Comparison of ENCODE assay signal across 1 cellular context in the genomic region with DNA sequence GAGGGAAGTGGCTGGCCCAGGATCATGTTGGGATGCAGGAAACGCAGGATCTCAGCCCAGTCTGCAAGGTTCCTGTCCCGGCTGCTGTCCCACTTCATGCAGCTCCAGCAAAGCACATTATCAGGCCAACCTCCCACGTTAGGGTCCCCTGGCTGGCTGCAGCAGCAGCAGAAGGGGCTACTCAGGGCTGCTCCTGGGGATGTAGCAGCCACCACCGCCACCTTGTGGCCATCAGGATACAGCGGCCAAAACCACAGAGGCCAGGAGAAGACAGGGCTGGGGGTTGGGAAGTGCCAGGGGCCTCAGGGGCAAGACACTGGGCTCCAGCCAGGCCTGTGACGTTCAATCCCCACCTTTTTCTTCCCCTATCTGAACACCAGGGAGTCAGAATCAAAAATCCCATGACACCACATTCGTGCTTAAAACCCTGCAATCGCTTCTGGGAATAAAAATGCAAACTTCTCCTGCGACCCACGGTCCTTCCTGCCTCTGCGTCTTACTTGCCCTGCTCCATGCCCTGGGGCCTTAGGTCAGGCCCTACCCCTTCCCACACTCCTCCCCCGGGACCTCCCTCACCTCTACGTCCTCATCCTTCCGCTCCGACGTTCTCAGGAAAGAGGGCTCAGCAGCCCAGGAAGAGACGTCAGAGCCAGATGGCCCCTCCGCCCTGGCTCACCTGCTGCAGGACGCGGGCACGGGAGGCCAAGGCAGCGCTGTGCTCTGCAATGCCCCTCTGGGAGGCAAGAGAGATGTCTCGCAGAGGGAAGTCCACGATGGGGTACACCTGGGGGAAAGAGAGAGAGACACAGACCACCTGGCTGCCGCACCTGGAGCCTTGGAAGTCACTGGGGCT.
TF ChIP-seq lines count a peak whose summit lies in the region.

No MANE protein-coding gene starts in this region.

TF ChIP-seq in K562, 482 proteins besides CTCF, POLR2A, EP300 and RAD21 (continues in another document):
- TF ChIP-seq, protein P1, sequence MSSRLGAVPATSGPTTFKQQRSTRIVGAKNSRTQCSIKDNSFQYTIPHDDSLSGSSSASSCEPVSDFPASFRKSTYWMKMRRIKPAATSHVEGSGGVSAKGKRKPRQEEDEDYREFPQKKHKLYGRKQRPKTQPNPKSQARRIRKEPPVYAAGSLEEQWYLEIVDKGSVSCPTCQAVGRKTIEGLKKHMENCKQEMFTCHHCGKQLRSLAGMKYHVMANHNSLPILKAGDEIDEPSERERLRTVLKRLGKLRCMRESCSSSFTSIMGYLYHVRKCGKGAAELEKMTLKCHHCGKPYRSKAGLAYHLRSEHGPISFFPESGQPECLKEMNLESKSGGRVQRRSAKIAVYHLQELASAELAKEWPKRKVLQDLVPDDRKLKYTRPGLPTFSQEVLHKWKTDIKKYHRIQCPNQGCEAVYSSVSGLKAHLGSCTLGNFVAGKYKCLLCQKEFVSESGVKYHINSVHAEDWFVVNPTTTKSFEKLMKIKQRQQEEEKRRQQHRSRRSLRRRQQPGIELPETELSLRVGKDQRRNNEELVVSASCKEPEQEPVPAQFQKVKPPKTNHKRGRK (tag; IDR thresholded peaks at IDR 0.05), result no peak
- TF ChIP-seq, protein P2, sequence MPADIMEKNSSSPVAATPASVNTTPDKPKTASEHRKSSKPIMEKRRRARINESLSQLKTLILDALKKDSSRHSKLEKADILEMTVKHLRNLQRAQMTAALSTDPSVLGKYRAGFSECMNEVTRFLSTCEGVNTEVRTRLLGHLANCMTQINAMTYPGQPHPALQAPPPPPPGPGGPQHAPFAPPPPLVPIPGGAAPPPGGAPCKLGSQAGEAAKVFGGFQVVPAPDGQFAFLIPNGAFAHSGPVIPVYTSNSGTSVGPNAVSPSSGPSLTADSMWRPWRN (IDR thresholded peaks at IDR 0.05; ENCODE audit: low read depth), result no peak
- no peak for TF ChIP-seq SMAD2 (IDR thresholded peaks at IDR 0.05; ENCODE audit: low read depth, low read length)
- TF ChIP-seq IRF2 (CRISPR knock-in tag; IDR thresholded peaks at IDR 0.05), result no peak
- no peak for TF ChIP-seq C11orf30 (IDR thresholded peaks at IDR 0.05; ENCODE audit: low read depth)
- no peak for TF ChIP-seq ILF3 (IDR thresholded peaks at IDR 0.05; ENCODE audit: borderline replicate concordance)
- TF ChIP-seq, protein P3, sequence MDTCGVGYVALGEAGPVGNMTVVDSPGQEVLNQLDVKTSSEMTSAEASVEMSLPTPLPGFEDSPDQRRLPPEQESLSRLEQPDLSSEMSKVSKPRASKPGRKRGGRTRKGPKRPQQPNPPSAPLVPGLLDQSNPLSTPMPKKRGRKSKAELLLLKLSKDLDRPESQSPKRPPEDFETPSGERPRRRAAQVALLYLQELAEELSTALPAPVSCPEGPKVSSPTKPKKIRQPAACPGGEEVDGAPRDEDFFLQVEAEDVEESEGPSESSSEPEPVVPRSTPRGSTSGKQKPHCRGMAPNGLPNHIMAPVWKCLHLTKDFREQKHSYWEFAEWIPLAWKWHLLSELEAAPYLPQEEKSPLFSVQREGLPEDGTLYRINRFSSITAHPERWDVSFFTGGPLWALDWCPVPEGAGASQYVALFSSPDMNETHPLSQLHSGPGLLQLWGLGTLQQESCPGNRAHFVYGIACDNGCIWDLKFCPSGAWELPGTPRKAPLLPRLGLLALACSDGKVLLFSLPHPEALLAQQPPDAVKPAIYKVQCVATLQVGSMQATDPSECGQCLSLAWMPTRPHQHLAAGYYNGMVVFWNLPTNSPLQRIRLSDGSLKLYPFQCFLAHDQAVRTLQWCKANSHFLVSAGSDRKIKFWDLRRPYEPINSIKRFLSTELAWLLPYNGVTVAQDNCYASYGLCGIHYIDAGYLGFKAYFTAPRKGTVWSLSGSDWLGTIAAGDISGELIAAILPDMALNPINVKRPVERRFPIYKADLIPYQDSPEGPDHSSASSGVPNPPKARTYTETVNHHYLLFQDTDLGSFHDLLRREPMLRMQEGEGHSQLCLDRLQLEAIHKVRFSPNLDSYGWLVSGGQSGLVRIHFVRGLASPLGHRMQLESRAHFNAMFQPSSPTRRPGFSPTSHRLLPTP (IDR thresholded peaks at IDR 0.05; ENCODE audit: borderline replicate concordance, extremely low read depth, insufficient read length), result no peak
- TF ChIP-seq MAFF (IDR thresholded peaks at IDR 0.05; ENCODE audit: low read length), result no peak
- no peak for TF ChIP-seq NFYB (IDR thresholded peaks at IDR 0.05; ENCODE audit: extremely low read depth, insufficient read length)
- no peak for TF ChIP-seq NFRKB (IDR thresholded peaks at IDR 0.05; ENCODE audit: low read depth)
- TF ChIP-seq DNMT1 (IDR thresholded peaks at IDR 0.05), result no peak
- TF ChIP-seq, protein P4, sequence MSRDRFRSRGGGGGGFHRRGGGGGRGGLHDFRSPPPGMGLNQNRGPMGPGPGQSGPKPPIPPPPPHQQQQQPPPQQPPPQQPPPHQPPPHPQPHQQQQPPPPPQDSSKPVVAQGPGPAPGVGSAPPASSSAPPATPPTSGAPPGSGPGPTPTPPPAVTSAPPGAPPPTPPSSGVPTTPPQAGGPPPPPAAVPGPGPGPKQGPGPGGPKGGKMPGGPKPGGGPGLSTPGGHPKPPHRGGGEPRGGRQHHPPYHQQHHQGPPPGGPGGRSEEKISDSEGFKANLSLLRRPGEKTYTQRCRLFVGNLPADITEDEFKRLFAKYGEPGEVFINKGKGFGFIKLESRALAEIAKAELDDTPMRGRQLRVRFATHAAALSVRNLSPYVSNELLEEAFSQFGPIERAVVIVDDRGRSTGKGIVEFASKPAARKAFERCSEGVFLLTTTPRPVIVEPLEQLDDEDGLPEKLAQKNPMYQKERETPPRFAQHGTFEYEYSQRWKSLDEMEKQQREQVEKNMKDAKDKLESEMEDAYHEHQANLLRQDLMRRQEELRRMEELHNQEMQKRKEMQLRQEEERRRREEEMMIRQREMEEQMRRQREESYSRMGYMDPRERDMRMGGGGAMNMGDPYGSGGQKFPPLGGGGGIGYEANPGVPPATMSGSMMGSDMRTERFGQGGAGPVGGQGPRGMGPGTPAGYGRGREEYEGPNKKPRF (IDR thresholded peaks at IDR 0.05; ENCODE audit: low read depth, low read length), result no peak
- TF ChIP-seq ZNF12 (CRISPR knock-in tag; IDR thresholded peaks at IDR 0.05), result no peak
- TF ChIP-seq HOXB6 (CRISPR knock-in tag; IDR thresholded peaks at IDR 0.05; ENCODE audit: borderline replicate concordance), result no peak
- TF ChIP-seq, protein P5, sequence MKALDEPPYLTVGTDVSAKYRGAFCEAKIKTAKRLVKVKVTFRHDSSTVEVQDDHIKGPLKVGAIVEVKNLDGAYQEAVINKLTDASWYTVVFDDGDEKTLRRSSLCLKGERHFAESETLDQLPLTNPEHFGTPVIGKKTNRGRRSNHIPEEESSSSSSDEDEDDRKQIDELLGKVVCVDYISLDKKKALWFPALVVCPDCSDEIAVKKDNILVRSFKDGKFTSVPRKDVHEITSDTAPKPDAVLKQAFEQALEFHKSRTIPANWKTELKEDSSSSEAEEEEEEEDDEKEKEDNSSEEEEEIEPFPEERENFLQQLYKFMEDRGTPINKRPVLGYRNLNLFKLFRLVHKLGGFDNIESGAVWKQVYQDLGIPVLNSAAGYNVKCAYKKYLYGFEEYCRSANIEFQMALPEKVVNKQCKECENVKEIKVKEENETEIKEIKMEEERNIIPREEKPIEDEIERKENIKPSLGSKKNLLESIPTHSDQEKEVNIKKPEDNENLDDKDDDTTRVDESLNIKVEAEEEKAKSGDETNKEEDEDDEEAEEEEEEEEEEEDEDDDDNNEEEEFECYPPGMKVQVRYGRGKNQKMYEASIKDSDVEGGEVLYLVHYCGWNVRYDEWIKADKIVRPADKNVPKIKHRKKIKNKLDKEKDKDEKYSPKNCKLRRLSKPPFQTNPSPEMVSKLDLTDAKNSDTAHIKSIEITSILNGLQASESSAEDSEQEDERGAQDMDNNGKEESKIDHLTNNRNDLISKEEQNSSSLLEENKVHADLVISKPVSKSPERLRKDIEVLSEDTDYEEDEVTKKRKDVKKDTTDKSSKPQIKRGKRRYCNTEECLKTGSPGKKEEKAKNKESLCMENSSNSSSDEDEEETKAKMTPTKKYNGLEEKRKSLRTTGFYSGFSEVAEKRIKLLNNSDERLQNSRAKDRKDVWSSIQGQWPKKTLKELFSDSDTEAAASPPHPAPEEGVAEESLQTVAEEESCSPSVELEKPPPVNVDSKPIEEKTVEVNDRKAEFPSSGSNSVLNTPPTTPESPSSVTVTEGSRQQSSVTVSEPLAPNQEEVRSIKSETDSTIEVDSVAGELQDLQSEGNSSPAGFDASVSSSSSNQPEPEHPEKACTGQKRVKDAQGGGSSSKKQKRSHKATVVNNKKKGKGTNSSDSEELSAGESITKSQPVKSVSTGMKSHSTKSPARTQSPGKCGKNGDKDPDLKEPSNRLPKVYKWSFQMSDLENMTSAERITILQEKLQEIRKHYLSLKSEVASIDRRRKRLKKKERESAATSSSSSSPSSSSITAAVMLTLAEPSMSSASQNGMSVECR (CRISPR knock-in tag; IDR thresholded peaks at IDR 0.05), result no peak
- TF ChIP-seq, protein P6, sequence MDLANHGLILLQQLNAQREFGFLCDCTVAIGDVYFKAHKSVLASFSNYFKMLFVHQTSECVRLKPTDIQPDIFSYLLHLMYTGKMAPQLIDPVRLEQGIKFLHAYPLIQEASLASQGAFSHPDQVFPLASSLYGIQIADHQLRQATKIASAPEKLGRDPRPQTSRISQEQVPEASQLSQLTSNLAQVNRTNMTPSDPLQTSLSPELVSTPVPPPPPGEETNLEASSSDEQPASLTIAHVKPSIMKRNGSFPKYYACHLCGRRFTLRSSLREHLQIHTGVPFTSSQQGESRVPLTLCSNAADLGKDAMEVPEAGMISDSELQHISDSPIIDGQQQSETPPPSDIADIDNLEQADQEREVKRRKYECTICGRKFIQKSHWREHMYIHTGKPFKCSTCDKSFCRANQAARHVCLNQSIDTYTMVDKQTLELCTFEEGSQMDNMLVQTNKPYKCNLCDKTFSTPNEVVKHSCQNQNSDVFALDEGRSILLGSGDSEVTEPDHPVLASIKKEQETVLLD (IDR thresholded peaks at IDR 0.05), result no peak
- TF ChIP-seq, protein P7, sequence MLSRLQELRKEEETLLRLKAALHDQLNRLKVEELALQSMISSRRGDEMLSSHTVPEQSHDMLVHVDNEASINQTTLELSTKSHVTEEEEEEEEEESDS (CRISPR knock-in tag; IDR thresholded peaks at IDR 0.05), result no peak
- TF ChIP-seq, protein P8, sequence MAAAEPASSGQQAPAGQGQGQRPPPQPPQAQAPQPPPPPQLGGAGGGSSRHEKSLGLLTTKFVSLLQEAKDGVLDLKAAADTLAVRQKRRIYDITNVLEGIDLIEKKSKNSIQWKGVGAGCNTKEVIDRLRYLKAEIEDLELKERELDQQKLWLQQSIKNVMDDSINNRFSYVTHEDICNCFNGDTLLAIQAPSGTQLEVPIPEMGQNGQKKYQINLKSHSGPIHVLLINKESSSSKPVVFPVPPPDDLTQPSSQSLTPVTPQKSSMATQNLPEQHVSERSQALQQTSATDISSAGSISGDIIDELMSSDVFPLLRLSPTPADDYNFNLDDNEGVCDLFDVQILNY (CRISPR knock-in tag; IDR thresholded peaks at IDR 0.05), result no peak
- no peak for TF ChIP-seq ZNF551 (CRISPR knock-in tag; IDR thresholded peaks at IDR 0.05)
- TF ChIP-seq ZNF146 (CRISPR knock-in tag; IDR thresholded peaks at IDR 0.05; ENCODE audit: unreplicated experiment), result no peak
- TF ChIP-seq KLF16 (IDR thresholded peaks at IDR 0.05), result 0 out of 2 replicates have a peak, but pooled peaks have one; percentile 36
- 0 out of 2 replicates have a peak, but pooled peaks have one; percentile 7 for TF ChIP-seq CREM (IDR thresholded peaks at IDR 0.05; ENCODE audit: low read depth)
- TF ChIP-seq RNF2 (IDR thresholded peaks at IDR 0.05), result no peak
- TF ChIP-seq, protein P9, sequence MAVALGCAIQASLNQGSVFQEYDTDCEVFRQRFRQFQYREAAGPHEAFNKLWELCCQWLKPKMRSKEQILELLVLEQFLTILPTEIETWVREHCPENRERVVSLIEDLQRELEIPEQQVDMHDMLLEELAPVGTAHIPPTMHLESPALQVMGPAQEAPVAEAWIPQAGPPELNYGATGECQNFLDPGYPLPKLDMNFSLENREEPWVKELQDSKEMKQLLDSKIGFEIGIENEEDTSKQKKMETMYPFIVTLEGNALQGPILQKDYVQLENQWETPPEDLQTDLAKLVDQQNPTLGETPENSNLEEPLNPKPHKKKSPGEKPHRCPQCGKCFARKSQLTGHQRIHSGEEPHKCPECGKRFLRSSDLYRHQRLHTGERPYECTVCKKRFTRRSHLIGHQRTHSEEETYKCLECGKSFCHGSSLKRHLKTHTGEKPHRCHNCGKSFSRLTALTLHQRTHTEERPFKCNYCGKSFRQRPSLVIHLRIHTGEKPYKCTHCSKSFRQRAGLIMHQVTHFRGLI (CRISPR knock-in tag; IDR thresholded peaks at IDR 0.05), result no peak
- TF ChIP-seq, protein P10, sequence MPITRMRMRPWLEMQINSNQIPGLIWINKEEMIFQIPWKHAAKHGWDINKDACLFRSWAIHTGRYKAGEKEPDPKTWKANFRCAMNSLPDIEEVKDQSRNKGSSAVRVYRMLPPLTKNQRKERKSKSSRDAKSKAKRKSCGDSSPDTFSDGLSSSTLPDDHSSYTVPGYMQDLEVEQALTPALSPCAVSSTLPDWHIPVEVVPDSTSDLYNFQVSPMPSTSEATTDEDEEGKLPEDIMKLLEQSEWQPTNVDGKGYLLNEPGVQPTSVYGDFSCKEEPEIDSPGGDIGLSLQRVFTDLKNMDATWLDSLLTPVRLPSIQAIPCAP (CRISPR knock-in tag; IDR thresholded peaks at IDR 0.05; ENCODE audit: borderline replicate concordance), result no peak
- no peak for TF ChIP-seq DACH1 (IDR thresholded peaks at IDR 0.05; ENCODE audit: partially characterized antibody)
- TF ChIP-seq ARID2 (IDR thresholded peaks at IDR 0.05), result 0 out of 2 replicates have a peak, but pooled peaks have one; percentile 34
- TF ChIP-seq, protein P11, sequence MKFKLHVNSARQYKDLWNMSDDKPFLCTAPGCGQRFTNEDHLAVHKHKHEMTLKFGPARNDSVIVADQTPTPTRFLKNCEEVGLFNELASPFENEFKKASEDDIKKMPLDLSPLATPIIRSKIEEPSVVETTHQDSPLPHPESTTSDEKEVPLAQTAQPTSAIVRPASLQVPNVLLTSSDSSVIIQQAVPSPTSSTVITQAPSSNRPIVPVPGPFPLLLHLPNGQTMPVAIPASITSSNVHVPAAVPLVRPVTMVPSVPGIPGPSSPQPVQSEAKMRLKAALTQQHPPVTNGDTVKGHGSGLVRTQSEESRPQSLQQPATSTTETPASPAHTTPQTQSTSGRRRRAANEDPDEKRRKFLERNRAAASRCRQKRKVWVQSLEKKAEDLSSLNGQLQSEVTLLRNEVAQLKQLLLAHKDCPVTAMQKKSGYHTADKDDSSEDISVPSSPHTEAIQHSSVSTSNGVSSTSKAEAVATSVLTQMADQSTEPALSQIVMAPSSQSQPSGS (CRISPR knock-in tag; IDR thresholded peaks at IDR 0.05), result no peak
- no peak for TF ChIP-seq TBL1XR1 (IDR thresholded peaks at IDR 0.05; ENCODE audit: low read length in 2 of 2)
- no peak for TF ChIP-seq TEAD1 (CRISPR knock-in tag; IDR thresholded peaks at IDR 0.05)
- TF ChIP-seq BCOR (IDR thresholded peaks at IDR 0.05), result no peak
- no peak for TF ChIP-seq TAL1 (IDR thresholded peaks at IDR 0.05)
- no peak for TF ChIP-seq FOSL1 (tag; conservative IDR thresholded peaks at IDR 0.05)
